8 cellular contexts compared by ENCODE assay signal in the genomic region with DNA sequence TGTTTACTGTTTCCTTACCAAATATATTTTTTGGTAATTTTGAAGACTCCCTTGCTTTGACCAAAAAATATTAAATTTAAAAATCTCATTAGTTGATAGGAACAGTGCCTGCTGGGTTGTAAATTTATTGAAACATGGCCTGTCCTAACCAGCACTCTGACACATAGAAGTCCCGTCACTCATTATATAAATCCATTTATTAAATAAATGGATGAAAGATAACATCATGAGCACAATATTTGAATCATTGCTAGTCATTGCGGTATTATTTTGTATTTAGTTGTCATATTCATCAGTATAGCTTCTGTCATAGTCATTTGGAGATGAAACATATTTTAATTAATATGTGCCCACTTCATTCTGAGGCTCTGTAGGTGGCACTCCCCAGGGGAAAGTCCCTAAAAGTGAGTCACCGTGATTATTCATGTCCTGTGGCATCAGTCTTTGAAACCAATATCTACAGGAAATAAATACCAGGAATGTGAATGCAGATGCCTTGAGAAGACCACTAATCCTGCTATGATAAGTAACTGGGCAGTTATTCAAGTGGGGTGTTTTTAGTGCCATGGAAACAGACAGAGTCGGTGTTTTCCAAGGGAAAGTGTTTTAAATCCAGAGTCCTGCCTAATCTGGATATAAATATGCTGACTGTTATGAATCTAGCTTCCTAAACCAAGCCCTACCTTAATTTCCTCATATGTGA.
DNase-seq lines count a peak whose midpoint lies in the region; ATAC-seq and TF ChIP-seq lines count a peak whose summit lies in the region.

No MANE protein-coding gene starts in this region.

- ATAC-seq in HG03571 (IDR thresholded peaks at IDR 0.05; ENCODE audit: unreplicated experiment): no peak

- no peaks in the 10 kb centered on the region for H3K36me3 ChIP-seq in trophoblast cell (ENCODE audit: control insufficient read depth in 1 of 2, insufficient read depth in 2 of 2, low read length in 2 of 2)

- no peak overlapping the region for H4K8ac ChIP-seq in trophoblast cell (ENCODE audit: low read depth, low read length)

- H4K12ac ChIP-seq in trophoblast cell (ENCODE audit: low read depth, low read length): no peak overlapping the region

- DNase-seq in GM12865 (ENCODE audit: low read depth) (peak; percentile 43), RPMI7951 (ENCODE audit: low read depth) (peak; percentile 98), dedifferentiated amniotic fluid mesenchymal stem cell (ENCODE audit: extremely low spot score) (peak; percentile 95), trophoblast cell (peak; percentile 46 to 66), NCI-H82 treated with DMSO at 0.1 percent for 48 hours (lab: John Stamatoyannopoulos, UW; ENCODE audit: unreplicated experiment) (no peak), mesenteric fat pad (ENCODE audit: low spot score) (no peak), cerebellar nuclear complex (lab: John Stamatoyannopoulos, UW) (no peak)

- H3K27ac ChIP-seq in trophoblast cell (ENCODE audit: low read depth, low read length): no peak overlapping the region

- no peak overlapping the region for H3K4me3 ChIP-seq in GM12865 (ENCODE audit: low read depth, low read length)
- H3K4me3 ChIP-seq in trophoblast cell (ENCODE audit: low read depth, low read length): no peak overlapping the region

- H3K4me1 ChIP-seq in trophoblast cell (ENCODE audit: control insufficient read depth in 1 of 2, insufficient read depth in 2 of 2, low read length in 2 of 2): no peaks in the 10 kb centered on the region

- H3K18ac ChIP-seq in trophoblast cell (ENCODE audit: low read length): no peak overlapping the region

- no peak overlapping the region for H4K91ac ChIP-seq in trophoblast cell (ENCODE audit: low read depth, low read length)

- H2BK5ac ChIP-seq in trophoblast cell (ENCODE audit: low read depth, low read length, poor library complexity): no peak overlapping the region

- no peak overlapping the region for H2BK12ac ChIP-seq in trophoblast cell (ENCODE audit: low read length)

- H3K79me1 ChIP-seq in trophoblast cell (ENCODE audit: low read length): no peaks in the 10 kb centered on the region

- H3K23ac ChIP-seq in trophoblast cell (ENCODE audit: low read length): no peak overlapping the region

- H3K9ac ChIP-seq in trophoblast cell (ENCODE audit: low read length): no peak overlapping the region

- H2BK120ac ChIP-seq in trophoblast cell (ENCODE audit: insufficient read depth, low read length, poor library complexity): no peak overlapping the region

- H2AK5ac ChIP-seq in trophoblast cell (ENCODE audit: low read length): no peak overlapping the region

- H3K14ac ChIP-seq in trophoblast cell (ENCODE audit: low read length): no peak overlapping the region

- no peak for TF ChIP-seq CTCF in GM12865 (IDR thresholded peaks at IDR 0.05; ENCODE audit: insufficient read depth, low read depth, low read length, missing control alignments)

- no peaks in the 10 kb centered on the region for H3K27me3 ChIP-seq in trophoblast cell (ENCODE audit: insufficient read depth, low read length)

- H3K79me2 ChIP-seq in trophoblast cell (ENCODE audit: control insufficient read depth, insufficient read depth, low read length, poor library complexity): no peaks in the 10 kb centered on the region

- H3K4me2 ChIP-seq in trophoblast cell (ENCODE audit: low read length): no peak overlapping the region

- no peak overlapping the region for H3K4ac ChIP-seq in trophoblast cell (ENCODE audit: low read depth, low read length)

- WGBS in trophoblast cell (ENCODE audit: extremely low coverage, insufficient coverage, insufficient read length): no CpG with 5 or more reads among the region's 4 CpGs

- no peaks in the 10 kb centered on the region for H3K9me3 ChIP-seq in trophoblast cell (ENCODE audit: insufficient read depth, low read depth, low read length)

- no peak overlapping the region for H2AFZ ChIP-seq in trophoblast cell (ENCODE audit: insufficient read depth, low read length, poor library complexity)

Comparison
In these comparisons a context has a peak if more than half of its experiments do, and no peak if none do; other contexts are left out.
1. DNase-seq: peak in GM12865 (single experiment), RPMI7951 (single experiment), dedifferentiated amniotic fluid mesenchymal stem cell (single experiment) and trophoblast cell (2 of 2); none in NCI-H82 treated with DMSO at 0.1 percent for 48 hours (single experiment), mesenteric fat pad (single experiment) and cerebellar nuclear complex (0 of 2).